Comparison of ENCODE assay signal across 8 cellular contexts in the genomic region with DNA sequence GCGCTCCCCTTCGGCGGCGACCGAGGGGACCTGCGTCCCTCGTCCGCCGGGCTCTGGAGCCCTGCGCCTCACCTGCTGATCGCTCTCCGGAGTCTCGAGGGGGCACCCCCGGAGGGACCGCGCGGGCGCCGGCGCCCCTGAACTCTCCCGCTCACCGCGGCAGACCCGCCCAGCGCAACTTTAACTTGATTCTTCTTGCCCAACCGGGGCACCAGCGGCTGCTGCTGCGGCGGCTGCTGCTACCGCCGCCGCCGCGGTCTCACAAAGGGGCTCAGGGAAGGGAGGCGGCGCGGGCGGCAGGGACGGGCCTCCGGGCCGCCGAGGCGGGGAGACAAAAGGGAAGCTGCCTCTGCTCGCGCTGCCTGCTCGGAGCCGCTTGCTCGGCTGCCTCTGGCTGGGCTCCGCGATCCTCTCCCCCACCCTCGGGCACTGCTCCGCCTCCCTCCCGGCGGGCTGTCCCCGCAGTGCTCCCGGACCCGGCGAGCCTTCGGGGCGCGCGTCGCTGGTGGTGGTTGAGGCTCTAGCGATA. TPM values are rescaled to one million over a fixed set of nuclear protein-coding genes. Genes with fewer than 3 reads are reported as not detected.
DNase-seq lines count a peak whose midpoint lies in the region; ATAC-seq lines count a peak whose summit lies in the region.

A gene (plus strand): TSS at position 456 of the 529 bp plus-strand sequence.

- H3K4me3 ChIP-seq in muscle layer of duodenum (ENCODE audit: low read depth in 1 of 2, low read length in 2 of 2): peak within 1 kb of the TSS; percentile 88 to 94

- H3K27ac Mint-ChIP-seq in activated T-cell treated with anti-CD3 and anti-CD28 coated beads, Interleukin-2, amount 50 U/mL, for 24 hours: peak within 1 kb of the TSS; percentile 93
- H3K27ac Mint-ChIP-seq in stimulated activated naive CD8-positive, alpha-beta T cell treated with anti-CD3 and anti-CD28 coated beads, Interleukin-15, Interleukin-2, amounts not matched to agents 100 ng/mL and 50 ng/mL, for 24 hours: peak within 1 kb of the TSS; percentile 94

- peaks cover 7% of the 10 kb centered on the region for H3K36me3 Mint-ChIP-seq in activated T-cell treated with anti-CD3 and anti-CD28 coated beads, Interleukin-2, amount 50 U/mL, for 24 hours (ENCODE audit: low read depth)
- no peaks in the 10 kb centered on the region for H3K36me3 Mint-ChIP-seq in stimulated activated naive CD8-positive, alpha-beta T cell treated with anti-CD3 and anti-CD28 coated beads, Interleukin-15, Interleukin-2, amounts not matched to agents 100 ng/mL and 50 ng/mL, for 24 hours (ENCODE audit: low read depth)

- peak; percentile 65 to 69 for DNase-seq in AML-193 (lab: John Stamatoyannopoulos, UW)
- DNase-seq in NCI-H774 (lab: John Stamatoyannopoulos, UW): peak; percentile 67
- DNase-seq in activated T-cell treated with anti-CD3 and anti-CD28 coated beads, Interleukin-2, amount 50 U/mL, for 24 hours: no peak

- no peaks in the 10 kb centered on the region for H3K27me3 ChIP-seq in muscle layer of duodenum (ENCODE audit: low read depth, low read length)

- H3K4me1 ChIP-seq in muscle layer of duodenum (ENCODE audit: control insufficient read depth in 1 of 2, insufficient read depth in 2 of 2, low read length in 2 of 2): peaks cover 7 to 23% of the 10 kb centered on the region in 2 donors

- H3K4me1 Mint-ChIP-seq in activated T-cell treated with anti-CD3 and anti-CD28 coated beads, Interleukin-2, amount 50 U/mL, for 24 hours (ENCODE audit: low read depth): peaks cover 34% of the 10 kb centered on the region
- H3K4me1 Mint-ChIP-seq in stimulated activated naive CD8-positive, alpha-beta T cell treated with anti-CD3 and anti-CD28 coated beads, Interleukin-15, Interleukin-2, amounts not matched to agents 100 ng/mL and 50 ng/mL, for 24 hours (ENCODE audit: low read depth): peaks cover 28% of the 10 kb centered on the region

- peak within 1 kb of the TSS; percentile 94 for H3K27ac ChIP-seq in muscle layer of duodenum (ENCODE audit: low read length)

- peaks cover 34% of the 10 kb centered on the region for H3K27me3 Mint-ChIP-seq in activated T-cell treated with anti-CD3 and anti-CD28 coated beads, Interleukin-2, amount 50 U/mL, for 24 hours
- peaks cover 24% of the 10 kb centered on the region for H3K27me3 Mint-ChIP-seq in stimulated activated naive CD8-positive, alpha-beta T cell treated with anti-CD3 and anti-CD28 coated beads, Interleukin-15, Interleukin-2, amounts not matched to agents 100 ng/mL and 50 ng/mL, for 24 hours

- H3K9me3 ChIP-seq in muscle layer of duodenum (ENCODE audit: control insufficient read depth in 1 of 2, low read length in 2 of 2): no peaks in the 10 kb centered on the region

- H3K36me3 ChIP-seq in muscle layer of duodenum (ENCODE audit: control insufficient read depth in 1 of 2, insufficient read depth in 2 of 2, low read length in 2 of 2): no peaks in the 10 kb centered on the region

- peak within 1 kb of the TSS; percentile 92 for H3K4me3 Mint-ChIP-seq in activated T-cell treated with anti-CD3 and anti-CD28 coated beads, Interleukin-2, amount 50 U/mL, for 24 hours
- peak within 1 kb of the TSS; percentile 93 for H3K4me3 Mint-ChIP-seq in stimulated activated naive CD8-positive, alpha-beta T cell treated with anti-CD3 and anti-CD28 coated beads, Interleukin-15, Interleukin-2, amounts not matched to agents 100 ng/mL and 50 ng/mL, for 24 hours

- ATAC-seq in GM18868 (IDR thresholded peaks at IDR 0.05; ENCODE audit: unreplicated experiment) (peak; percentile 39), HG03103 (IDR thresholded peaks at IDR 0.05; ENCODE audit: low read depth, unreplicated experiment) (peak; percentile 32), esophagus mucosa (peak; percentile 43)

- H3K9me3 Mint-ChIP-seq in activated T-cell treated with anti-CD3 and anti-CD28 coated beads, Interleukin-2, amount 50 U/mL, for 24 hours: no peaks in the 10 kb centered on the region
- no peaks in the 10 kb centered on the region for H3K9me3 Mint-ChIP-seq in stimulated activated naive CD8-positive, alpha-beta T cell treated with anti-CD3 and anti-CD28 coated beads, Interleukin-15, Interleukin-2, amounts not matched to agents 100 ng/mL and 50 ng/mL, for 24 hours

RNA-seq across cellular contexts. Expression of the gene that starts here (rescaled TPM):
- 11.3 TPM for total RNA-seq in esophagus mucosa
